In genomic region chr13:97196340-97196739, GRCh38 we compare ENCODE assay signal across 24 cellular contexts.
"Had no signal": no experiment of that assay in that cellular context is flagged by ENCODE, and none has a peak within 500 bp of the region (broad histone marks: within the 10 kb centered on the region; RNA-seq: fewer than 3 reads in every experiment).

No MANE protein-coding gene starts in this region.

- DNase-seq: natural killer cell; occipital lobe; ovary; posterior cingulate gyrus; psoas muscle; right cardiac atrium; right lobe of liver; sigmoid colon; small intestine; stimulated activated CD4-positive, alpha-beta T cell treated with anti-CD3 and anti-CD28 coated beads, Interleukin-15, amount 100 ng/mL, for 24 hours; stimulated activated CD4-positive, alpha-beta T cell treated with anti-CD3 and anti-CD28 coated beads, Interleukin-2, amount 100 ng/mL, for 24 hours; stimulated activated CD4-positive, alpha-beta T cell treated with anti-CD3 and anti-CD28 coated beads, Interleukin-2, amount 100 ng/mL, for 48 hours; stimulated activated CD4-positive, alpha-beta T cell treated with anti-CD3 and anti-CD28 coated beads, Interleukin-4, amount 100 ng/mL, for 24 hours; stimulated activated naive B cell treated with anti-CD40 and anti-IgM and Interleukin-4, amounts not matched to agents 10 μg/mL and 1 μg/mL and 100 μg/mL, for 72 hours; stimulated activated naive CD4-positive, alpha-beta T cell treated with Interleukin-2 at 50 U/mL for 16 hours; stomach; thyroid gland; upper lobe of right lung; uterus had no signal

- H3K27me3 ChIP-seq: neural progenitor cell, ovary, right lobe of liver, sigmoid colon, stomach, thyroid gland, tibial nerve, upper lobe of right lung, uterus had no signal

- H3K4me3 ChIP-seq: neural progenitor cell, ovary, psoas muscle, right lobe of liver, sigmoid colon, stomach, thoracic aorta, thyroid gland, tibial nerve, upper lobe of right lung, uterus had no signal

- H2AFZ ChIP-seq: neural progenitor cell, parathyroid adenoma had no signal

- ATAC-seq: natural killer cell; psoas muscle; right cardiac atrium; stimulated activated effector memory CD8-positive, alpha-beta T cell treated with anti-CD3 and anti-CD28 coated beads, Interleukin-12 subunit alpha, Interleukin-12 subunit beta, amount 100 ng/mL, for 72 hours; stimulated activated naive B cell treated with anti-CD40 and anti-IgM and Interleukin-4, amounts not matched to agents 10 μg/mL and 1 μg/mL and 100 μg/mL, for 72 hours; upper lobe of right lung had no signal

- H3K79me2 ChIP-seq: parathyroid adenoma had no signal

- H3K9me3 ChIP-seq: ovary, psoas muscle, right lobe of liver, sigmoid colon, stomach, thoracic aorta, thyroid gland, tibial nerve, upper lobe of right lung, uterus had no signal

- FAIRE-seq: small intestine had no signal

- H3K4me2 ChIP-seq: neural progenitor cell had no signal

- H3K27ac ChIP-seq: neural progenitor cell, ovary, parathyroid adenoma, psoas muscle, right lobe of liver, sigmoid colon, stomach, thoracic aorta, thyroid gland, tibial nerve, upper lobe of right lung, uterus had no signal

- H3K36me3 ChIP-seq: neural progenitor cell, ovary, right lobe of liver, sigmoid colon, stomach, thoracic aorta, thyroid gland, tibial nerve, upper lobe of right lung, uterus had no signal

- H3K9ac ChIP-seq: neural progenitor cell, parathyroid adenoma had no signal

- H3K4me1 ChIP-seq: neural progenitor cell, psoas muscle, right lobe of liver, thyroid gland, uterus had no signal
